ENCODE assay signal across 25 cellular contexts in the genomic region with DNA sequence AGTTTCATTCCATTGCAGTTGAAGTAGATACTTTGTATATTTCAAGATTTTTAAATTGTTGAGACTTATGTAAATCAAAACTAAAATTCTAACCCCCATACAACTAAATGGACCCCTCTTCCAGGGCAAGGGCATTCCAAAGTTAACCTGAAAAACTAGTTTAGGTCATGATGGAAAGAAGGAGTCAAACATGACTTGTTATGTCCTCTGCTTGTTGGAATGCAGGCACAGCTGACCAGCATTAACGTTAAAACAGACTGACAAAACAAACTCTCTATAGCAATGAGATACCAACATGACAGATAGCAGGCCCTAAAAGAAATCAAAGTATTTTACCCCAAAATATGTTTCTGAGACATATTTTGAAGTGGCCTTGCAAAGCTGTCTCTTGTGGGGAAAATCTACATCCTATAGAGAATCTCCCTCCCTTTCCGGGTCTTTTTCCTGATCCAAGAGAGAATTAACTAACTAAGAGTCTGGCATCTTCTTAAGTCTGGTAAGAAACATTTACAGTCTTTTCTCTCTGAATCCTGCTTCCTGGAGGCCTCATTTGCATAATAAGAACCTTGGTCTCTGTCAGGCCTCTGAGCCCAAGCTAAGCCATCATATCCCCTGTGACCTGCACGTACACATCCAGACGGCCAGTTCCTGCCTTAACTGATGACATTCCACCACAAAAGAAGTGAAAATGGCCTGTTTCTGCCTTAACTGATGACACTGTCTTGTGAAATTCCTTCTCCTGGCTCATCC.
"Had no signal": no experiment of that assay in that cellular context is flagged by ENCODE, and none has a peak within 500 bp of the region (broad histone marks: within the 10 kb centered on the region; RNA-seq: fewer than 3 reads in every experiment).

No MANE protein-coding gene starts in this region.

- H3K36me3 ChIP-seq: left ventricle myocardium inferior, pancreas, prostate gland, uterus had no signal

- ATAC-seq: mucosa of descending colon; naive thymus-derived CD4-positive, alpha-beta T cell; natural killer cell treated with Interleukin-12 subunit alpha and Interleukin-12 subunit beta and Interleukin-15 and Interleukin-18, amount 100 ng/mL, for 72 hours; pancreas; right cardiac atrium; sciatic nerve; stimulated activated memory B cell treated with anti-CD40 and anti-IgM and Interleukin-4, amounts not matched to agents 10 μg/mL and 1 μg/mL and 100 μg/mL, for 72 hours; stimulated activated naive CD8-positive, alpha-beta T cell treated with anti-CD3 and anti-CD28 coated beads, Interleukin-15, amount 100 ng/mL, for 72 hours had no signal

- H3K4me1 ChIP-seq: left ventricle myocardium inferior, pancreas, prostate gland, uterus had no signal

- H3K27ac ChIP-seq: left ventricle myocardium inferior, pancreas, prostate gland, skin epidermis, uterus had no signal

- DNase-seq: hypothalamus; islet precursor cell; left ventricle myocardium inferior; midbrain; mucosa of descending colon; naive thymus-derived CD4-positive, alpha-beta T cell; nucleus accumbens; pancreas; posterior cingulate gyrus; retina; right cardiac atrium; stimulated activated CD4-positive, alpha-beta T cell treated with anti-CD3 and anti-CD28 coated beads, Interleukin-1b, Interleukin-23, amount 100 ng/mL, for 48 hours; stimulated activated CD4-positive, alpha-beta T cell treated with anti-CD3 and anti-CD28 coated beads, Interleukin-2, amount 100 ng/mL, for 48 hours; stimulated activated CD4-positive, alpha-beta T cell treated with anti-CD3 and anti-CD28 coated beads, Interleukin-4, amount 100 ng/mL, for 4 hours; stimulated activated CD8-positive, alpha-beta memory T cell treated with anti-CD3 and anti-CD28 coated beads, Interleukin-4, amount 100 ng/mL, for 48 hours; stimulated activated naive CD4-positive, alpha-beta T cell treated with Interleukin-2 at 50 U/mL for 16 hours; stimulated activated naive CD8-positive, alpha-beta T cell treated with anti-CD3 and anti-CD28 coated beads, Interleukin-15, amount 100 ng/mL, for 72 hours; substantia nigra; uterus had no signal

- H3K27me3 ChIP-seq: pancreas, uterus had no signal

- H3K4me3 ChIP-seq: left ventricle myocardium inferior, lung, mucosa of descending colon, pancreas, prostate gland, skin epidermis, uterus had no signal

- FAIRE-seq: pancreas had no signal

- H3K9me3 ChIP-seq: left ventricle myocardium inferior, mucosa of descending colon, pancreas, prostate gland, uterus had no signal
